7 cellular contexts compared by ENCODE assay signal in genomic region chr16:29809850-29810698, GRCh38. TPM values are rescaled to one million over a fixed set of nuclear protein-coding genes. Genes with fewer than 3 reads are reported as not detected.
DNase-seq lines count a peak whose midpoint lies in the region; ATAC-seq and TF ChIP-seq lines count a peak whose summit lies in the region.

No MANE protein-coding gene starts in this region.

- H3K27ac Mint-ChIP-seq in HFFc6: peak overlapping the region; percentile 88

- H3K4me2 ChIP-seq in SU-DHL-6 (ENCODE audit: low read depth, low read length, poor library complexity, severe bottlenecking): peak overlapping the region; percentile 29
- no peak overlapping the region for H3K4me2 ChIP-seq in parathyroid adenoma (ENCODE audit: low read length)

- H3K79me2 ChIP-seq in SU-DHL-6 (ENCODE audit: insufficient read depth, low read length): peaks cover 12% of the 10 kb centered on the region; the same call in 1 of the 2 replicates
- H3K79me2 ChIP-seq in parathyroid adenoma: peaks cover 6% of the 10 kb centered on the region

- H3K36me3 ChIP-seq in SU-DHL-6 (ENCODE audit: low read length) (peaks cover 11% of the 10 kb centered on the region), parathyroid adenoma (ENCODE audit: control insufficient read depth, insufficient read depth, low read length) (no peaks in the 10 kb centered on the region)

- H2AFZ ChIP-seq in SU-DHL-6 (ENCODE audit: low read depth, low read length, severe bottlenecking): no peak overlapping the region
- H2AFZ ChIP-seq in parathyroid adenoma: no peak overlapping the region

- H3K4me1 ChIP-seq in parathyroid adenoma: peaks cover 25% of the 10 kb centered on the region
- peaks cover 7% of the 10 kb centered on the region for H3K4me1 ChIP-seq in foreskin keratinocyte

- no peaks in the 10 kb centered on the region for H3K9me2 ChIP-seq in SU-DHL-6 (replicated peaks; ENCODE audit: insufficient read depth, low read length)

- no peak for ATAC-seq in foreskin keratinocyte

- H3K9ac ChIP-seq in SU-DHL-6 (ENCODE audit: low read length): peak overlapping the region; percentile 19; the same call in 1 of the 2 replicates
- no peak overlapping the region for H3K9ac ChIP-seq in parathyroid adenoma

- peaks cover 68% of the 10 kb centered on the region for H3K4me1 Mint-ChIP-seq in HFFc6 (ENCODE audit: low read depth)

- peaks cover 12% of the 10 kb centered on the region for H3K36me3 Mint-ChIP-seq in HFFc6 (ENCODE audit: low read depth)

- H4K20me1 ChIP-seq in SU-DHL-6 (ENCODE audit: low read depth, low read length): peaks cover 8% of the 10 kb centered on the region

- H3K4me3 ChIP-seq in SU-DHL-6 (ENCODE audit: insufficient read depth, low read length, poor library complexity, severe bottlenecking) (no peak overlapping the region), parathyroid adenoma (ENCODE audit: low read depth, low read length) (no peak overlapping the region)

- peak overlapping the region; percentile 89 for H3K4me3 Mint-ChIP-seq in HFFc6

- H3K9me3 ChIP-seq in SU-DHL-6 (ENCODE audit: insufficient read depth, low read length) (no peaks in the 10 kb centered on the region), parathyroid adenoma (ENCODE audit: control insufficient read depth, low read length) (no peaks in the 10 kb centered on the region)

- H3K9me3 Mint-ChIP-seq in HFFc6: no peaks in the 10 kb centered on the region

- peaks cover 6% of the 10 kb centered on the region for H3K27me3 Mint-ChIP-seq in HFFc6 (ENCODE audit: insufficient read depth)

- no peak for TF ChIP-seq CTCF in HFFc6 (IDR thresholded peaks at IDR 0.05)
- no peak for TF ChIP-seq CTCF in SU-DHL-6 (IDR thresholded peaks at IDR 0.05; ENCODE audit: insufficient read depth, low read length, poor library complexity, severe bottlenecking)
- no peak for TF ChIP-seq CTCF in parathyroid adenoma (IDR thresholded peaks at IDR 0.05)
- TF ChIP-seq CTCF in foreskin keratinocyte (conservative IDR thresholded peaks at IDR 0.05): no peak

- no peak overlapping the region for H3K27ac ChIP-seq in SU-DHL-6 (ENCODE audit: low read depth, low read length)
- H3K27ac ChIP-seq in parathyroid adenoma: peak overlapping the region; percentile 95
- H3K27ac ChIP-seq in foreskin keratinocyte: no peak overlapping the region

- no peak for DNase-seq in HFFc6
- peak; percentile 32 for DNase-seq in dermis blood vessel endothelial cell
- no peak for DNase-seq in foreskin keratinocyte
- no peak for DNase-seq in iPS-NIHi7 (ENCODE audit: extremely low spot score)
- no peak for DNase-seq in Ammon's horn (ENCODE audit: low spot score)

- H3K27me3 ChIP-seq in SU-DHL-6 (ENCODE audit: low read length) (no peaks in the 10 kb centered on the region), parathyroid adenoma (ENCODE audit: control insufficient read depth, insufficient read depth, low read length) (no peaks in the 10 kb centered on the region), foreskin keratinocyte (peaks cover 7% of the 10 kb centered on the region)

- peaks cover 22% of the 10 kb centered on the region for H3F3A ChIP-seq in SU-DHL-6 (ENCODE audit: insufficient read depth)

RNA-seq across cellular contexts. Expression of gene PRRT2, which starts 1.9 kb away (rescaled TPM):
- 1 to 10 TPM; 2.9 to 4.3 (median 3.6) TPM for total RNA-seq in HFFc6 (2021; fragmentation: NEBNext Ultra II Directional; extraction: Animal tissue kit (Norgen Biotek cat#: 25700))
- total RNA-seq in dermis blood vessel endothelial cell (0.68 TPM in 1 of 2 replicates, not detected in the other), foreskin keratinocyte (0.11 and 0.51 TPM in 2 replicates)
- 0.06 and 0.24 TPM in 2 replicates for polyA plus RNA-seq in foreskin keratinocyte

RNA-seq across cellular contexts. Expression of gene MAZ, which starts 3.7 kb away (rescaled TPM):
- total RNA-seq in HFFc6 (2021; fragmentation: NEBNext Ultra II Directional; extraction: Animal tissue kit (Norgen Biotek cat#: 25700)): 100 to 1,000 TPM; 148 to 178 (median 165) TPM
- total RNA-seq in dermis blood vessel endothelial cell (130 and 265 TPM in 2 replicates), foreskin keratinocyte (171 and 172 TPM in 2 replicates)
- polyA plus RNA-seq in foreskin keratinocyte: 154 and 167 TPM in 2 replicates

RNA-seq across cellular contexts. Expression of gene PAGR1, which starts 5.9 kb away (rescaled TPM):
- total RNA-seq in HFFc6 (2021; fragmentation: NEBNext Ultra II Directional; extraction: Animal tissue kit (Norgen Biotek cat#: 25700)): 10 to 100 TPM; 12.9 to 19.2 (median 17.7) TPM
- total RNA-seq in dermis blood vessel endothelial cell (23.5 and 30.1 TPM in 2 replicates), foreskin keratinocyte (41.9 and 50.4 TPM in 2 replicates)
- polyA plus RNA-seq in foreskin keratinocyte: 51.7 and 54.6 TPM in 2 replicates

RNA-seq across cellular contexts. Expression of gene MVP, which starts 10.2 kb away (rescaled TPM):
- 100 to 1,000 TPM; 234 to 296 (median 268) TPM for total RNA-seq in HFFc6 (2021; fragmentation: NEBNext Ultra II Directional; extraction: Animal tissue kit (Norgen Biotek cat#: 25700))
- total RNA-seq in dermis blood vessel endothelial cell (222 and 262 TPM in 2 replicates), foreskin keratinocyte (132 and 138 TPM in 2 replicates)
- 111 and 123 TPM in 2 replicates for polyA plus RNA-seq in foreskin keratinocyte

RNA-seq across cellular contexts. Expression of gene KIF22, which starts 19.5 kb away (rescaled TPM):
- total RNA-seq in HFFc6 (2021; fragmentation: NEBNext Ultra II Directional; extraction: Animal tissue kit (Norgen Biotek cat#: 25700)): 10 to 100 TPM; 26.4 to 50.3 (median 48.9) TPM
- total RNA-seq in dermis blood vessel endothelial cell (26.7 and 76.9 TPM in 2 replicates), foreskin keratinocyte (71.9 and 89.9 TPM in 2 replicates)
- polyA plus RNA-seq in foreskin keratinocyte: 77.1 and 90.6 TPM in 2 replicates
